Comparison of ENCODE assay signal across 23 cellular contexts in genomic region chr7:16086743-16087142, GRCh38.
A peak's percentile ranks its signal among the peaks of the same experiment; 100 is the strongest.
DNase-seq lines count a peak whose midpoint lies in the region; ATAC-seq, FAIRE-seq and TF ChIP-seq lines count a peak whose summit lies in the region.
"Had no signal": no experiment of that assay in that cellular context is flagged by ENCODE, and none has a peak within 500 bp of the region (broad histone marks: within the 10 kb centered on the region; RNA-seq: fewer than 3 reads in every experiment).

No MANE protein-coding gene starts in this region.

- 77% methylated on average over 1 of the region's 1 CpG for WGBS in mesenchymal stem cell

- H3K36me3 ChIP-seq in PC-3 (ENCODE audit: low read depth, low read length) (no peaks in the 10 kb centered on the region), bronchial epithelial cell (ENCODE audit: control insufficient read depth, insufficient read depth, low read length) (no peaks in the 10 kb centered on the region), mesenchymal stem cell (ENCODE audit: control insufficient read depth in 1 of 2, insufficient read depth in 2 of 2, low read depth in 1 of 2, low read length in 2 of 2) (no peaks in the 10 kb centered on the region), PC-9 (ENCODE audit: low read depth) (no peaks in the 10 kb centered on the region)

- H3K27me3 ChIP-seq in PC-3 (ENCODE audit: low read length) (no peaks in the 10 kb centered on the region), bronchial epithelial cell (ENCODE audit: control insufficient read depth, insufficient read depth, low read length) (no peaks in the 10 kb centered on the region), mesenchymal stem cell (ENCODE audit: control insufficient read depth in 1 of 2, insufficient read depth in 1 of 2, low read length in 2 of 2) (no peaks in the 10 kb centered on the region), PC-9 (ENCODE audit: insufficient read depth, low read depth) (no peaks in the 10 kb centered on the region)

- no peaks in the 10 kb centered on the region for H3K4me1 Mint-ChIP-seq in activated T-helper 17 cell treated with anti-CD3 and anti-CD28 coated beads, Interleukin-2, amount 50 U/mL, for 72 hours

- H3K14ac ChIP-seq in mesenchymal stem cell (ENCODE audit: low read length in 2 of 2), result peak overlapping the region in 1 of 2 experiments; percentile 32

- H3K9ac ChIP-seq in PC-3 (ENCODE audit: low read length) (no peak overlapping the region), mesenchymal stem cell (ENCODE audit: low read length) (no peak overlapping the region)
- H3K9ac ChIP-seq: KMS-11, SK-N-SH had no signal

- no peak for ATAC-seq in PC-3
- no peak for ATAC-seq in HG02759 (IDR thresholded peaks at IDR 0.05; ENCODE audit: unreplicated experiment)
- ATAC-seq in activated T-helper 17 cell treated with anti-CD3 and anti-CD28 coated beads, Interleukin-2, amount 50 U/mL, for 72 hours (replicated peaks), result no peak
- ATAC-seq: CD8-positive, alpha-beta T cell had no signal

- no peak for FAIRE-seq in bronchial epithelial cell (lab: Jason Lieb, UNC)
- FAIRE-seq: GM19239 had no signal

- no peak overlapping the region for H3K4ac ChIP-seq in mesenchymal stem cell (ENCODE audit: low read depth in 1 of 2, low read length in 2 of 2)

- H3K27ac ChIP-seq in PC-3 (ENCODE audit: low read length) (no peak overlapping the region), mesenchymal stem cell (ENCODE audit: low read length, poor library complexity, severe bottlenecking) (no peak overlapping the region), PC-9 (no peak overlapping the region)
- H3K27ac ChIP-seq: HL-60, KMS-11 had no signal

- H3K9me2 ChIP-seq in PC-3 (replicated peaks; ENCODE audit: low read length), result no peaks in the 10 kb centered on the region
- 0 out of 2 replicates have a peak, but pooled peaks cover 4% of the 10 kb centered on the region for H3K9me2 ChIP-seq in PC-9 (ENCODE audit: insufficient read depth)

- no peaks in the 10 kb centered on the region for H3K36me3 Mint-ChIP-seq in activated T-helper 17 cell treated with anti-CD3 and anti-CD28 coated beads, Interleukin-2, amount 50 U/mL, for 72 hours (ENCODE audit: low read depth)
- H3K36me3 Mint-ChIP-seq: CD8-positive, alpha-beta T cell had no signal

- H3K4me1 ChIP-seq in PC-3 (ENCODE audit: insufficient read depth, low read length) (peaks cover 14% of the 10 kb centered on the region), mesenchymal stem cell (ENCODE audit: control insufficient read depth, insufficient read depth, low read depth, low read length) (peaks cover 2% of the 10 kb centered on the region), PC-9 (replicated peaks; ENCODE audit: insufficient read depth) (peaks cover 15% of the 10 kb centered on the region)

- H3K4me3 Mint-ChIP-seq in activated T-helper 17 cell treated with anti-CD3 and anti-CD28 coated beads, Interleukin-2, amount 50 U/mL, for 72 hours, result no peak overlapping the region
- H3K4me3 Mint-ChIP-seq: CD8-positive, alpha-beta T cell; HFFc6 had no signal

- H3K18ac ChIP-seq in mesenchymal stem cell (ENCODE audit: low read depth in 1 of 2, low read length in 2 of 2), result peak overlapping the region in 1 of 2 experiments; percentile 18

- no TSS peak for BruUV-seq in PC-3 (replicated peaks; lab: Mats Ljungman, UMichigan)
- no TSS peak for BruUV-seq in PC-9 (replicated peaks; lab: Mats Ljungman, UMichigan)

- no peak overlapping the region for H3K4me3 ChIP-seq in PC-3 (ENCODE audit: low read length)
- no peak overlapping the region for H3K4me3 ChIP-seq in bronchial epithelial cell (ENCODE audit: low read depth, low read length)
- no peak overlapping the region for H3K4me3 ChIP-seq in mesenchymal stem cell (ENCODE audit: insufficient read depth in 1 of 2, low read depth in 1 of 2, low read length in 2 of 2)
- no peak overlapping the region for H3K4me3 ChIP-seq in PC-9

- no peak overlapping the region for H2BK120ac ChIP-seq in mesenchymal stem cell (ENCODE audit: low read depth, low read length)

- no peak overlapping the region for H3K23ac ChIP-seq in mesenchymal stem cell (ENCODE audit: low read length in 2 of 2)

- DNase-seq in CMK (ENCODE audit: low read depth), result peak; percentile 35
- DNase-seq in PC-3, result no peak
- DNase-seq in bronchial epithelial cell (ENCODE audit: low read depth), result peak; percentile 54
- DNase-seq in mesenchymal stem cell, result no peak
- no peak for DNase-seq in PC-9
- DNase-seq: 8988T; AML-193; C1 segment of cervical spinal cord; CD8-positive, alpha-beta T cell; EL; GF-D8; HFFc6; NCI-H1105; NCI-H2081 treated with DMSO at 0.1 percent for 48 hours; NCI-H2171 treated with DMSO at 0.1 percent for 48 hours; NCI-H524 treated with DMSO at 0.1 percent for 48 hours; SHP77 treated with DMSO at 0.1 percent for 48 hours; SK-N-SH had no signal

- H3K27ac Mint-ChIP-seq in activated T-helper 17 cell treated with anti-CD3 and anti-CD28 coated beads, Interleukin-2, amount 50 U/mL, for 72 hours, result no peak overlapping the region
- H3K27ac Mint-ChIP-seq: CD8-positive, alpha-beta T cell; HFFc6 had no signal

- H2BK15ac ChIP-seq in mesenchymal stem cell (ENCODE audit: low read depth, poor library complexity, severe bottlenecking), result no peak overlapping the region

- 0 out of 2 replicates have a peak overlapping the region, but pooled peaks have one; percentile 18 for H2AFZ ChIP-seq in PC-3 (ENCODE audit: low read length)
- H2AFZ ChIP-seq in mesenchymal stem cell (ENCODE audit: low read depth, low read length), result no peak overlapping the region
- no peak overlapping the region for H2AFZ ChIP-seq in PC-9

- POLR2A ChIA-PET in PC-3 (lab: Charles Lee; ENCODE audit: unreplicated experiment), result no interaction called here
- POLR2A ChIA-PET in PC-9 (lab: Charles Lee; ENCODE audit: unreplicated experiment), result no interaction called here

- H3F3A ChIP-seq in PC-3 (ENCODE audit: low read length, unreplicated experiment), result no peaks in the 10 kb centered on the region
- no peaks in the 10 kb centered on the region for H3F3A ChIP-seq in PC-9 (ENCODE audit: insufficient read depth, low read depth)

- no peaks in the 10 kb centered on the region for H3K9me3 Mint-ChIP-seq in activated T-helper 17 cell treated with anti-CD3 and anti-CD28 coated beads, Interleukin-2, amount 50 U/mL, for 72 hours
- H3K9me3 Mint-ChIP-seq: CD8-positive, alpha-beta T cell; HFFc6 had no signal

- TF ChIP-seq CTCF in PC-3 (conservative IDR thresholded peaks at IDR 0.05; ENCODE audit: low read depth, low read length), result no peak
- no peak for TF ChIP-seq CTCF in bronchial epithelial cell (IDR thresholded peaks at IDR 0.05; ENCODE audit: insufficient read depth, low read length, severe bottlenecking)
- no peak for TF ChIP-seq CTCF in PC-9 (conservative IDR thresholded peaks at IDR 0.05)

- H3K27me3 Mint-ChIP-seq in activated T-helper 17 cell treated with anti-CD3 and anti-CD28 coated beads, Interleukin-2, amount 50 U/mL, for 72 hours, result no peaks in the 10 kb centered on the region

- no peak overlapping the region for H2BK5ac ChIP-seq in mesenchymal stem cell (ENCODE audit: low read depth, low read length, poor library complexity, severe bottlenecking)

- H4K20me1 ChIP-seq in PC-3 (ENCODE audit: low read length), result no peaks in the 10 kb centered on the region
- H4K20me1 ChIP-seq in PC-9 (ENCODE audit: insufficient read depth), result no peaks in the 10 kb centered on the region

- H3K79me1 ChIP-seq in mesenchymal stem cell (replicated peaks; ENCODE audit: low read length, poor library complexity, severe bottlenecking), result no peaks in the 10 kb centered on the region

- H3K4me2 ChIP-seq in PC-3 (ENCODE audit: low read length) (no peak overlapping the region), mesenchymal stem cell (ENCODE audit: low read length, poor library complexity, severe bottlenecking) (no peak overlapping the region), PC-9 (no peak overlapping the region)
- H3K4me2 ChIP-seq: KMS-11, SK-N-SH had no signal

- CTCF ChIA-PET in PC-3 (lab: Charles Lee) (no interaction called here), PC-9 (lab: Charles Lee) (no interaction called here)

- intact Hi-C loops in PC-3 (cut with micrococcal nuclease) (no loop called here), PC-9 (cut with micrococcal nuclease; ENCODE audit: unreplicated experiment) (no loop called here)

- H2BK12ac ChIP-seq in mesenchymal stem cell (ENCODE audit: low read length in 2 of 2), result no peak overlapping the region

- H4K91ac ChIP-seq in mesenchymal stem cell (ENCODE audit: low read length), result no peak overlapping the region

- H4K8ac ChIP-seq in mesenchymal stem cell (ENCODE audit: low read length), result no peak overlapping the region

- H3K79me2 ChIP-seq in PC-3 (ENCODE audit: low read length) (no peaks in the 10 kb centered on the region), PC-9 (ENCODE audit: low read depth) (no peaks in the 10 kb centered on the region)

- H3K9me3 ChIP-seq in PC-3 (ENCODE audit: low read length) (no peaks in the 10 kb centered on the region), mesenchymal stem cell (ENCODE audit: control insufficient read depth, low read length) (no peaks in the 10 kb centered on the region), PC-9 (ENCODE audit: insufficient read depth, low read depth) (no peaks in the 10 kb centered on the region)
- H3K9me3 ChIP-seq: SK-N-SH had no signal

- H2AK5ac ChIP-seq in mesenchymal stem cell (ENCODE audit: low read length, severe bottlenecking), result peak overlapping the region; percentile 17

Comparison
In these comparisons a context has a peak if more than half of its experiments do, and no peak if none do; other contexts are left out.
1. DNase-seq: peak in CMK (single experiment) and bronchial epithelial cell (single experiment); none in PC-3 (single experiment), mesenchymal stem cell (single experiment) and PC-9 (0 of 2).